In genomic region chr9:108093773-108094675, GRCh38 we compare ENCODE assay signal across 10 cellular contexts.
DNase-seq lines count a peak whose midpoint lies in the region; ATAC-seq and TF ChIP-seq lines count a peak whose summit lies in the region.
"Had no signal": no experiment of that assay in that cellular context is flagged by ENCODE, and none has a peak within 500 bp of the region (broad histone marks: within the 10 kb centered on the region; RNA-seq: fewer than 3 reads in every experiment).

No MANE protein-coding gene starts in this region.

- no peak overlapping the region for H2BK15ac ChIP-seq in IMR-90 (ENCODE audit: low read depth, low read length)

- H4K5ac ChIP-seq in IMR-90 (ENCODE audit: low read depth, low read length), result no peak overlapping the region

- no peak overlapping the region for H2AK5ac ChIP-seq in IMR-90 (ENCODE audit: low read depth, low read length)

- no peak overlapping the region for H2BK120ac ChIP-seq in IMR-90 (ENCODE audit: low read depth, low read length)

- no peaks in the 10 kb centered on the region for H4K20me1 ChIP-seq in IMR-90 (ENCODE audit: insufficient read depth, low read length)

- H2BK5ac ChIP-seq in IMR-90 (ENCODE audit: low read depth, low read length, poor library complexity, severe bottlenecking), result no peak overlapping the region

- H3K27ac ChIP-seq in IMR-90 (ENCODE audit: insufficient read depth, low read length) (no peak overlapping the region), dorsolateral prefrontal cortex (no peak overlapping the region)

- no peaks in the 10 kb centered on the region for H3K4me1 ChIP-seq in IMR-90 (ENCODE audit: control insufficient read depth, insufficient read depth, low read length)

- ATAC-seq in IMR-90 (ENCODE audit: low read depth) (peak; percentile 32; the same call in 1 of the 2 replicates), GM19328 (IDR thresholded peaks at IDR 0.05; ENCODE audit: unreplicated experiment) (no peak)

- no peak for TF ChIP-seq RAD21 in IMR-90 (IDR thresholded peaks at IDR 0.05; ENCODE audit: low read length)

- 0 out of 2 replicates have a peak overlapping the region, but pooled peaks have one; percentile 9 for H3K4ac ChIP-seq in IMR-90 (ENCODE audit: low read depth, low read length)

- H3K23ac ChIP-seq in IMR-90 (ENCODE audit: low read depth, low read length), result no peak overlapping the region

- no TSS peak for BruUV-seq in IMR-90 (replicated peaks; lab: Mats Ljungman, UMichigan)

- no peaks in the 10 kb centered on the region; the same call in 1 of the 2 replicates for H3K27me3 ChIP-seq in IMR-90 (ENCODE audit: control insufficient read depth, insufficient read depth, low read length)
- no peaks in the 10 kb centered on the region for H3K27me3 ChIP-seq in dorsolateral prefrontal cortex

- no peak for TF ChIP-seq POLR2A in IMR-90 (IDR thresholded peaks at IDR 0.05; ENCODE audit: low read depth, low read length)

- H3K14ac ChIP-seq in IMR-90 (replicated peaks; ENCODE audit: low read depth, low read length), result no peak overlapping the region

- no peak overlapping the region for H3K9ac ChIP-seq in IMR-90 (ENCODE audit: low read depth, low read length)

- H3K36me3 ChIP-seq in IMR-90 (ENCODE audit: control insufficient read depth, insufficient read depth, low read length), result no peaks in the 10 kb centered on the region

- peaks cover 4% of the 10 kb centered on the region; the same call in 1 of the 2 replicates for H3K9me1 ChIP-seq in IMR-90 (ENCODE audit: insufficient read depth, low read length)

- in situ Hi-C loops in ACHN (cut with HindIII; ENCODE audit: low pct_ligation_motif_present, low pct_unique_long_range_greater_than_20kb, low sequenced_read_pairs) (no loop called here), IMR-90 (cut with MboI; ENCODE audit: low sequenced_read_pairs) (no loop called here)

- H3K9me3 ChIP-seq in IMR-90 (ENCODE audit: control insufficient read depth, insufficient read depth, low read length), result peaks cover 4% of the 10 kb centered on the region; the same call in 1 of the 2 replicates

- WGBS in IMR-90 (ENCODE audit: extremely low coverage in 2 of 2, insufficient read length in 1 of 2), 2 experiments, result no CpG with 5 or more reads among the region's 1 CpG

- H3K79me1 ChIP-seq in IMR-90 (ENCODE audit: low read depth in 1 of 2, low read length in 2 of 2), result no peaks in the 10 kb centered on the region

- no peak overlapping the region for H3K56ac ChIP-seq in IMR-90 (ENCODE audit: extremely low read depth, insufficient read depth, low read length)

- dilution Hi-C loops in IMR-90 (cut with HindIII; ENCODE audit: low sequenced_read_pairs, unreplicated experiment), result no loop called here

- no peak overlapping the region for H4K8ac ChIP-seq in IMR-90 (ENCODE audit: low read depth in 2 of 2, low read length in 2 of 2)

- peak overlapping the region; percentile 36 for H2AFZ ChIP-seq in IMR-90 (replicated peaks; ENCODE audit: low read length, poor library complexity)

- intact Hi-C loops in IMR-90 (cut with micrococcal nuclease), result no loop called here
- intact Hi-C loops in dorsolateral prefrontal cortex (cut with DNase I), result no loop called here

- POLR2A ChIA-PET in IMR-90 (lab: Charles Lee; ENCODE audit: unreplicated experiment), result no interaction called here

- H3K4me2 ChIP-seq in IMR-90 (ENCODE audit: low read depth, low read length), result no peak overlapping the region

- H3K18ac ChIP-seq in IMR-90 (ENCODE audit: low read depth, low read length), result no peak overlapping the region

- CTCF ChIA-PET in IMR-90 (lab: Yijun Ruan, JAX), result interaction anchor here (0.8 to 1.1 kb wide), 2 partner anchors 10 to 14 kb away, joined by 3 read pairs; no protein-coding TSS in a partner anchor

- no peak overlapping the region for H2AK9ac ChIP-seq in IMR-90 (replicated peaks; ENCODE audit: low read depth, low read length, poor library complexity)

- H2BK20ac ChIP-seq in IMR-90 (ENCODE audit: low read depth, low read length), result no peak overlapping the region

- H3K4me3 ChIP-seq in IMR-90 (ENCODE audit: insufficient read depth, low read depth, low read length) (no peak overlapping the region), dorsolateral prefrontal cortex (no peak overlapping the region)

- no peak overlapping the region for H4K91ac ChIP-seq in IMR-90 (ENCODE audit: insufficient read depth, low read depth, low read length)

- TF ChIP-seq CTCF in IMR-90 (conservative IDR thresholded peaks at IDR 0.05; ENCODE audit: low read depth, low read length) (no peak), dorsolateral prefrontal cortex (IDR thresholded peaks at IDR 0.05 in 54 of 56, conservative IDR thresholded peaks at IDR 0.05 in 2 of 56; ENCODE audit: low read depth in 1 of 56, partially characterized antibody in 56 of 56) (no peak)

- peak; percentile 91 for DNase-seq in ACHN
- no peak for DNase-seq in IMR-90
- DNase-seq in astrocyte of the hippocampus (ENCODE audit: low read depth, low spot score), result peak; percentile 53
- peak; percentile 85 for DNase-seq in islet precursor cell
- no peak for DNase-seq in dorsolateral prefrontal cortex
- no peak for DNase-seq in RPMI8226
- no peak for DNase-seq in NCI-H2081 treated with DMSO at 0.1 percent for 48 hours (lab: John Stamatoyannopoulos, UW)
- DNase-seq: activated naive CD8-positive, alpha-beta T cell treated with anti-CD3 and anti-CD28 coated beads, Interleukin-2, amount 10 ng/mL, durations not matched to agents 7 days and 5 days; GOT3 had no signal

TF ChIP-seq in IMR-90, 13 proteins besides CTCF, POLR2A, EP300 and RAD21:
- TF ChIP-seq ELK1 (IDR thresholded peaks at IDR 0.05; ENCODE audit: borderline replicate concordance, low read depth, low read length), result no peak
- no peak for TF ChIP-seq SMC3 (IDR thresholded peaks at IDR 0.05; ENCODE audit: low read depth, low read length)
- TF ChIP-seq CEBPB (IDR thresholded peaks at IDR 0.05; ENCODE audit: low read depth, low read length), result no peak
- TF ChIP-seq MAFK (IDR thresholded peaks at IDR 0.05; ENCODE audit: low read depth, low read length), result no peak
- no peak for TF ChIP-seq MAZ (IDR thresholded peaks at IDR 0.05; ENCODE audit: borderline replicate concordance, low read depth, low read length)
- no peak for TF ChIP-seq BHLHE40 (IDR thresholded peaks at IDR 0.05; ENCODE audit: low read depth, low read length)

Comparison
In these comparisons a context has a peak if more than half of its experiments do, and no peak if none do; other contexts are left out.
1. DNase-seq: peak in ACHN (single experiment), astrocyte of the hippocampus (single experiment) and islet precursor cell (single experiment); none in IMR-90 (single experiment), dorsolateral prefrontal cortex (0 of 10), RPMI8226 (single experiment) and NCI-H2081 treated with DMSO at 0.1 percent for 48 hours (single experiment).